In the genomic region with DNA sequence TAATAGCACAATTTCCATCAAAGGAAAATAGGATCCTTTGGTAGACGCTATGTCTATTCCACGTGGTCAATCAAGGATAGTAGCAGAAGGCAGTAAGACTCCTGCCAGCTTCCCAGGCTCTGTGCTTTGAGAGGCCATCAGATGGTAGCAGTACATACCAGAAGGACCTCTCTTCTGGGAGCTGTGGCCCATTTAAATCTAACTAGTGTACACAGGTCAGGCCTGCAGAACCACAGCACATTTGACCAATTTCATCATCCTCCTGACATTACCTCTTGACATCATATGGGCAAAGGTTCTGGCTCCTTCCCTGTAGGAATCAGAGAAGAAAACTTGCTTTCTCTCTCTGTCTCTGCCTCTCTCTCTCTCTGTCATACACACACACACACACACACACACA, we compare ENCODE assay signal across 19 cellular contexts.
A peak's percentile ranks its signal among the peaks of the same experiment; 100 is the strongest.
DNase-seq lines count a peak whose midpoint lies in the region; ATAC-seq and TF ChIP-seq lines count a peak whose summit lies in the region.
"Had no signal": no experiment of that assay in that cellular context is flagged by ENCODE, and none has a peak within 500 bp of the region (broad histone marks: within the 10 kb centered on the region; RNA-seq: fewer than 3 reads in every experiment).

No MANE protein-coding gene starts in this region.

- no peaks in the 10 kb centered on the region for H3K27me3 ChIP-seq in thyroid gland
- H3K27me3 ChIP-seq: uterus had no signal

- no peaks in the 10 kb centered on the region for H3K36me3 ChIP-seq in thyroid gland
- H3K36me3 ChIP-seq: uterus had no signal

- no peaks in the 10 kb centered on the region for H3K9me3 ChIP-seq in thyroid gland
- H3K9me3 ChIP-seq: mucosa of descending colon, uterus had no signal

- 26 to 53% methylated on average over 2 of the region's 2 CpGs for WGBS in thyroid gland, 2 donors

- no peak for TF ChIP-seq POLR2A in thyroid gland (IDR thresholded peaks at IDR 0.05)

- H3K4me3 ChIP-seq in fibroblast of villous mesenchyme (ENCODE audit: low read depth, low read length) (no peak overlapping the region), thyroid gland (replicated peaks in 1 of 3) (no peak overlapping the region)
- H3K4me3 ChIP-seq: mucosa of descending colon, skin epidermis, uterus had no signal

- in situ Hi-C loops in GM13977 (cut with MboI; ENCODE audit: low pct_unique_long_range_greater_than_20kb, low sequenced_read_pairs, unreplicated experiment), result no loop called here

- peaks cover 0 to 4% of the 10 kb centered on the region in 2 donors for H3K4me1 ChIP-seq in thyroid gland
- H3K4me1 ChIP-seq: uterus had no signal

- intact Hi-C loops in thyroid gland (cut with DNase I), result no loop called here

- ATAC-seq in HG02610 (IDR thresholded peaks at IDR 0.05; ENCODE audit: unreplicated experiment), result no peak
- ATAC-seq in GM18861 (IDR thresholded peaks at IDR 0.05; ENCODE audit: unreplicated experiment), result no peak
- no peak for ATAC-seq in HG02884 (IDR thresholded peaks at IDR 0.05; ENCODE audit: unreplicated experiment)
- ATAC-seq: mucosa of descending colon had no signal

- no peak overlapping the region for H3K27ac ChIP-seq in thyroid gland
- H3K27ac ChIP-seq: C4-2B, skin epidermis, uterus had no signal

- peak; percentile 29 for TF ChIP-seq CTCF in GM13977 (IDR thresholded peaks at IDR 0.05; ENCODE audit: extremely low read depth, insufficient read depth, missing control alignments)
- no peak for TF ChIP-seq CTCF in fibroblast of villous mesenchyme (IDR thresholded peaks at IDR 0.05; ENCODE audit: insufficient read depth, low read depth, low read length)
- peak in 3 of 6 experiments; percentile 44 to 69 (median 55) for TF ChIP-seq CTCF in thyroid gland (IDR thresholded peaks at IDR 0.05)

- DNase-seq in GM13977 (ENCODE audit: low spot score), result no peak
- peak; percentile 16 for DNase-seq in SW480 (ENCODE audit: low spot score)
- DNase-seq in fibroblast of villous mesenchyme (ENCODE audit: low read depth), result peak; percentile 34
- DNase-seq in thyroid gland, result peak; percentile 63 to 74
- DNase-seq: activated gamma-delta T cell treated with Interleukin-2 at 50 U/mL for 16 hours; effector CD8-positive, alpha-beta T cell; mucosa of descending colon; NCI-H2029 treated with DMSO at 0.1 percent for 48 hours; NCI-H69; occipital lobe; RPMI8226; stimulated activated naive CD4-positive, alpha-beta T cell; T-helper 1 cell; uterus had no signal
